Comparison of ENCODE assay signal across 1 cellular context in genomic region chr22:23531966-23532735, GRCh38.
TF ChIP-seq lines count a peak whose summit lies in the region.

No MANE protein-coding gene starts in this region.

TF ChIP-seq in H1, 55 proteins besides CTCF, POLR2A, EP300 and RAD21:
- no peak for TF ChIP-seq POU5F1 (IDR thresholded peaks at IDR 0.05; ENCODE audit: low read depth, low read length)
- TF ChIP-seq CEBPB (IDR thresholded peaks at IDR 0.05; ENCODE audit: low read depth, low read length), result no peak
- TF ChIP-seq SUZ12 (IDR thresholded peaks at IDR 0.05; ENCODE audit: low read length), result 0 out of 2 replicates have a peak, but pooled peaks have one; percentile 1
- TF ChIP-seq KDM5A (IDR thresholded peaks at IDR 0.05; ENCODE audit: low read length), result no peak
- TF ChIP-seq HDAC6 (IDR thresholded peaks at IDR 0.05; ENCODE audit: low read depth, low read length), result no peak
